1 cellular context compared by ENCODE assay signal in the genomic region with DNA sequence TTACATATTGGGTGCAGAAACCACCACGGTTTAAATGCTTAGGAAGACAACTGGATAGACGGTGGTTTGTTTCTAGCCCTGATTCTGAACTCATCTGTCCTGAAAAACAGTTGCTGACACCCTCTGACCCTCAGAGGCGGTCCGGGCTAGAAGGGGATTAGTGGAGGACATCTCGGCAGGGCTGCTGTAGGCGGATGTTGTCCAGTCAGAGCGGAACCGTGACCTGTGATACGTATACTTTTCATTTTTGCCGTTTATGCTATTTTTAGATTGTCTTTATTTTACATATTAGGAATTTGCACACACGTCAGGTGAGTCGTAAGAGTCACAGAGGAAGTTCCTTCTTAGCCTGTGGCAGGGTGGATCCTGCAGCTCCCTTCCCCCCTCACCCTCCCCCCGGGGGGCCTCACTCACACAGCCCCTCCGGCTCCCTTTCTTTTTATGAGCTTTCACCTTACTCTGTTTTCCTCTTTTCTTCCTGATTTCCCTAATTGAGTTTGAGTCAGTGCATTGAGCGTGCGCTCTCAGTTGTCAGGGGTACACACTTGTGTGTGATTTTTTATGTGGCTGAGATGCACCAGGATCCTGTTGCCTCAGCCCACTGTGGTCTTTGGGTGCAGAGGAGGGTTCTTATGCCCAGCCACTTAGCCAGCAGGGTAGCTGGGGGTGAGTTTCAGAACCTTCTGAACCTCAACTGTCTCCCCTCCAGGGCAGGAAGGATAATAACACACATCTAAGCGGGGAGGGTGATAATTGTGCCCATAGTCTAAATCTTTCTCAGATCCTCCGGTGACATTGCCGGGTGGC.
TF ChIP-seq lines count a peak whose summit lies in the region.

No MANE protein-coding gene starts in this region.

TF ChIP-seq in GM12878, 131 proteins besides CTCF, POLR2A, EP300 and RAD21 (continued from another document):
- TF ChIP-seq, protein P1, sequence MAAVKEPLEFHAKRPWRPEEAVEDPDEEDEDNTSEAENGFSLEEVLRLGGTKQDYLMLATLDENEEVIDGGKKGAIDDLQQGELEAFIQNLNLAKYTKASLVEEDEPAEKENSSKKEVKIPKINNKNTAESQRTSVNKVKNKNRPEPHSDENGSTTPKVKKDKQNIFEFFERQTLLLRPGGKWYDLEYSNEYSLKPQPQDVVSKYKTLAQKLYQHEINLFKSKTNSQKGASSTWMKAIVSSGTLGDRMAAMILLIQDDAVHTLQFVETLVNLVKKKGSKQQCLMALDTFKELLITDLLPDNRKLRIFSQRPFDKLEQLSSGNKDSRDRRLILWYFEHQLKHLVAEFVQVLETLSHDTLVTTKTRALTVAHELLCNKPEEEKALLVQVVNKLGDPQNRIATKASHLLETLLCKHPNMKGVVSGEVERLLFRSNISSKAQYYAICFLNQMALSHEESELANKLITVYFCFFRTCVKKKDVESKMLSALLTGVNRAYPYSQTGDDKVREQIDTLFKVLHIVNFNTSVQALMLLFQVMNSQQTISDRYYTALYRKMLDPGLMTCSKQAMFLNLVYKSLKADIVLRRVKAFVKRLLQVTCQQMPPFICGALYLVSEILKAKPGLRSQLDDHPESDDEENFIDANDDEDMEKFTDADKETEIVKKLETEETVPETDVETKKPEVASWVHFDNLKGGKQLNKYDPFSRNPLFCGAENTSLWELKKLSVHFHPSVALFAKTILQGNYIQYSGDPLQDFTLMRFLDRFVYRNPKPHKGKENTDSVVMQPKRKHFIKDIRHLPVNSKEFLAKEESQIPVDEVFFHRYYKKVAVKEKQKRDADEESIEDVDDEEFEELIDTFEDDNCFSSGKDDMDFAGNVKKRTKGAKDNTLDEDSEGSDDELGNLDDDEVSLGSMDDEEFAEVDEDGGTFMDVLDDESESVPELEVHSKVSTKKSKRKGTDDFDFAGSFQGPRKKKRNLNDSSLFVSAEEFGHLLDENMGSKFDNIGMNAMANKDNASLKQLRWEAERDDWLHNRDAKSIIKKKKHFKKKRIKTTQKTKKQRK (IDR thresholded peaks at IDR 0.05; ENCODE audit: low read depth, low read length), result no peak
- TF ChIP-seq MYB (IDR thresholded peaks at IDR 0.05; ENCODE audit: borderline replicate concordance, low read depth, low read length) (no peak), TAF1 (IDR thresholded peaks at IDR 0.05; ENCODE audit: borderline replicate concordance, low read depth, low read length) (no peak), ZBED1 (IDR thresholded peaks at IDR 0.05; ENCODE audit: borderline replicate concordance) (no peak), TCF12 (IDR thresholded peaks at IDR 0.05; ENCODE audit: low read depth, low read length) (0 out of 2 replicates have a peak, but pooled peaks have one; percentile 41), YY1 (IDR thresholded peaks at IDR 0.05; ENCODE audit: low read depth, low read length) (peak; percentile 42; the same call in 1 of the 2 replicates), MEF2B (IDR thresholded peaks at IDR 0.05; ENCODE audit: partially characterized antibody, poor library complexity, severe bottlenecking) (peak; percentile 36), HCFC1 (IDR thresholded peaks at IDR 0.05; ENCODE audit: low read length) (no peak), ZNF24 (IDR thresholded peaks at IDR 0.05) (0 out of 2 replicates have a peak, but pooled peaks have one; percentile 39), NR2C1 (IDR thresholded peaks at IDR 0.05) (no peak), SPI1 (IDR thresholded peaks at IDR 0.05; ENCODE audit: borderline replicate concordance, insufficient read depth, low read depth, low read length) (peak; percentile 36; the same call in 1 of the 2 replicates), CREM (IDR thresholded peaks at IDR 0.05; ENCODE audit: low read depth) (peak; percentile 49; the same call in 1 of the 2 replicates), CEBPB (IDR thresholded peaks at IDR 0.05; ENCODE audit: borderline replicate concordance in 1 of 2, low read depth in 2 of 2, low read length in 2 of 2) (0 out of 4 replicates have a peak, but pooled peaks of 1 of the 2 experiments have one; percentile 17), MTA3 (IDR thresholded peaks at IDR 0.05; ENCODE audit: borderline replicate concordance, low read length) (0 out of 2 replicates have a peak, but pooled peaks have one; percentile 55), CHD4 (IDR thresholded peaks at IDR 0.05) (no peak), ZZZ3 (IDR thresholded peaks at IDR 0.05; ENCODE audit: control insufficient read depth, insufficient read length, low read depth) (no peak), HDGF (IDR thresholded peaks at IDR 0.05) (0 out of 2 replicates have a peak, but pooled peaks have one; percentile 27), NFYA (IDR thresholded peaks at IDR 0.05; ENCODE audit: borderline replicate concordance, low read depth, low read length) (no peak), NFIC (IDR thresholded peaks at IDR 0.05; ENCODE audit: low read depth, low read length) (peak; percentile 63), MEF2A (IDR thresholded peaks at IDR 0.05; ENCODE audit: insufficient read depth, low read depth, low read length) (peak; percentile 92), HDAC2 (IDR thresholded peaks at IDR 0.05) (no peak), SMC3 (IDR thresholded peaks at IDR 0.05; ENCODE audit: borderline replicate concordance, low read length) (0 out of 2 replicates have a peak, but pooled peaks have one; percentile 1), SUPT20H (IDR thresholded peaks at IDR 0.05; ENCODE audit: borderline replicate concordance, control insufficient read depth, low read depth, low read length) (no peak), RUNX3 (IDR thresholded peaks at IDR 0.05; ENCODE audit: low read length) (peak; percentile 25; the same call in 1 of the 2 replicates), NR2F1 (conservative IDR thresholded peaks at IDR 0.05) (peak; percentile 42; the same call in 1 of the 2 replicates), IKZF2 (IDR thresholded peaks at IDR 0.05) (0 out of 4 replicates have a peak, but pooled peaks of 1 of the 2 experiments have one; percentile 21), PML (IDR thresholded peaks at IDR 0.05; ENCODE audit: low read length) (no peak), BHLHE40 (IDR thresholded peaks at IDR 0.05; ENCODE audit: borderline replicate concordance in 1 of 2, low read depth in 2 of 2, low read length in 1 of 2) (peak; percentile 57; a peak in 3 of 4 replicates), EED (IDR thresholded peaks at IDR 0.05; ENCODE audit: low read depth) (peak; percentile 54; the same call in 1 of the 2 replicates), ATF7 (IDR thresholded peaks at IDR 0.05; ENCODE audit: low read depth) (no peak), RFX5 (IDR thresholded peaks at IDR 0.05; ENCODE audit: low read depth, low read length) (no peak), PAX5 (IDR thresholded peaks at IDR 0.05; ENCODE audit: borderline replicate concordance, low read depth, low read length) (peak; percentile 95)
- TF ChIP-seq, protein P2, sequence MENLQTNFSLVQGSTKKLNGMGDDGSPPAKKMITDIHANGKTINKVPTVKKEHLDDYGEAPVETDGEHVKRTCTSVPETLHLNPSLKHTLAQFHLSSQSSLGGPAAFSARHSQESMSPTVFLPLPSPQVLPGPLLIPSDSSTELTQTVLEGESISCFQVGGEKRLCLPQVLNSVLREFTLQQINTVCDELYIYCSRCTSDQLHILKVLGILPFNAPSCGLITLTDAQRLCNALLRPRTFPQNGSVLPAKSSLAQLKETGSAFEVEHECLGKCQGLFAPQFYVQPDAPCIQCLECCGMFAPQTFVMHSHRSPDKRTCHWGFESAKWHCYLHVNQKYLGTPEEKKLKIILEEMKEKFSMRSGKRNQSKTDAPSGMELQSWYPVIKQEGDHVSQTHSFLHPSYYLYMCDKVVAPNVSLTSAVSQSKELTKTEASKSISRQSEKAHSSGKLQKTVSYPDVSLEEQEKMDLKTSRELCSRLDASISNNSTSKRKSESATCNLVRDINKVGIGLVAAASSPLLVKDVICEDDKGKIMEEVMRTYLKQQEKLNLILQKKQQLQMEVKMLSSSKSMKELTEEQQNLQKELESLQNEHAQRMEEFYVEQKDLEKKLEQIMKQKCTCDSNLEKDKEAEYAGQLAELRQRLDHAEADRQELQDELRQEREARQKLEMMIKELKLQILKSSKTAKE (IDR thresholded peaks at IDR 0.05; ENCODE audit: low read depth, poor library complexity, severe bottlenecking), result no peak
- TF ChIP-seq, protein P3, sequence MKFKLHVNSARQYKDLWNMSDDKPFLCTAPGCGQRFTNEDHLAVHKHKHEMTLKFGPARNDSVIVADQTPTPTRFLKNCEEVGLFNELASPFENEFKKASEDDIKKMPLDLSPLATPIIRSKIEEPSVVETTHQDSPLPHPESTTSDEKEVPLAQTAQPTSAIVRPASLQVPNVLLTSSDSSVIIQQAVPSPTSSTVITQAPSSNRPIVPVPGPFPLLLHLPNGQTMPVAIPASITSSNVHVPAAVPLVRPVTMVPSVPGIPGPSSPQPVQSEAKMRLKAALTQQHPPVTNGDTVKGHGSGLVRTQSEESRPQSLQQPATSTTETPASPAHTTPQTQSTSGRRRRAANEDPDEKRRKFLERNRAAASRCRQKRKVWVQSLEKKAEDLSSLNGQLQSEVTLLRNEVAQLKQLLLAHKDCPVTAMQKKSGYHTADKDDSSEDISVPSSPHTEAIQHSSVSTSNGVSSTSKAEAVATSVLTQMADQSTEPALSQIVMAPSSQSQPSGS (IDR thresholded peaks at IDR 0.05; ENCODE audit: low read length), result peak; percentile 67
- TF ChIP-seq, protein P4, sequence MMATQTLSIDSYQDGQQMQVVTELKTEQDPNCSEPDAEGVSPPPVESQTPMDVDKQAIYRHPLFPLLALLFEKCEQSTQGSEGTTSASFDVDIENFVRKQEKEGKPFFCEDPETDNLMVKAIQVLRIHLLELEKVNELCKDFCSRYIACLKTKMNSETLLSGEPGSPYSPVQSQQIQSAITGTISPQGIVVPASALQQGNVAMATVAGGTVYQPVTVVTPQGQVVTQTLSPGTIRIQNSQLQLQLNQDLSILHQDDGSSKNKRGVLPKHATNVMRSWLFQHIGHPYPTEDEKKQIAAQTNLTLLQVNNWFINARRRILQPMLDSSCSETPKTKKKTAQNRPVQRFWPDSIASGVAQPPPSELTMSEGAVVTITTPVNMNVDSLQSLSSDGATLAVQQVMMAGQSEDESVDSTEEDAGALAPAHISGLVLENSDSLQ (IDR thresholded peaks at IDR 0.05), result no peak
- TF ChIP-seq, protein P5, sequence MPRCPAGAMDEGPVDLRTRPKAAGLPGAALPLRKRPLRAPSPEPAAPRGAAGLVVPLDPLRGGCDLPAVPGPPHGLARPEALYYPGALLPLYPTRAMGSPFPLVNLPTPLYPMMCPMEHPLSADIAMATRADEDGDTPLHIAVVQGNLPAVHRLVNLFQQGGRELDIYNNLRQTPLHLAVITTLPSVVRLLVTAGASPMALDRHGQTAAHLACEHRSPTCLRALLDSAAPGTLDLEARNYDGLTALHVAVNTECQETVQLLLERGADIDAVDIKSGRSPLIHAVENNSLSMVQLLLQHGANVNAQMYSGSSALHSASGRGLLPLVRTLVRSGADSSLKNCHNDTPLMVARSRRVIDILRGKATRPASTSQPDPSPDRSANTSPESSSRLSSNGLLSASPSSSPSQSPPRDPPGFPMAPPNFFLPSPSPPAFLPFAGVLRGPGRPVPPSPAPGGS (IDR thresholded peaks at IDR 0.05; ENCODE audit: borderline replicate concordance, insufficient read depth, low read depth, low read length, poor library complexity, severe bottlenecking), result no peak
- TF ChIP-seq, protein P6, sequence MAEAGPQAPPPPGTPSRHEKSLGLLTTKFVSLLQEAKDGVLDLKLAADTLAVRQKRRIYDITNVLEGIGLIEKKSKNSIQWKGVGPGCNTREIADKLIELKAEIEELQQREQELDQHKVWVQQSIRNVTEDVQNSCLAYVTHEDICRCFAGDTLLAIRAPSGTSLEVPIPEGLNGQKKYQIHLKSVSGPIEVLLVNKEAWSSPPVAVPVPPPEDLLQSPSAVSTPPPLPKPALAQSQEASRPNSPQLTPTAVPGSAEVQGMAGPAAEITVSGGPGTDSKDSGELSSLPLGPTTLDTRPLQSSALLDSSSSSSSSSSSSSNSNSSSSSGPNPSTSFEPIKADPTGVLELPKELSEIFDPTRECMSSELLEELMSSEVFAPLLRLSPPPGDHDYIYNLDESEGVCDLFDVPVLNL (IDR thresholded peaks at IDR 0.05; ENCODE audit: low read depth, low read length), result no peak
- TF ChIP-seq, protein P7, sequence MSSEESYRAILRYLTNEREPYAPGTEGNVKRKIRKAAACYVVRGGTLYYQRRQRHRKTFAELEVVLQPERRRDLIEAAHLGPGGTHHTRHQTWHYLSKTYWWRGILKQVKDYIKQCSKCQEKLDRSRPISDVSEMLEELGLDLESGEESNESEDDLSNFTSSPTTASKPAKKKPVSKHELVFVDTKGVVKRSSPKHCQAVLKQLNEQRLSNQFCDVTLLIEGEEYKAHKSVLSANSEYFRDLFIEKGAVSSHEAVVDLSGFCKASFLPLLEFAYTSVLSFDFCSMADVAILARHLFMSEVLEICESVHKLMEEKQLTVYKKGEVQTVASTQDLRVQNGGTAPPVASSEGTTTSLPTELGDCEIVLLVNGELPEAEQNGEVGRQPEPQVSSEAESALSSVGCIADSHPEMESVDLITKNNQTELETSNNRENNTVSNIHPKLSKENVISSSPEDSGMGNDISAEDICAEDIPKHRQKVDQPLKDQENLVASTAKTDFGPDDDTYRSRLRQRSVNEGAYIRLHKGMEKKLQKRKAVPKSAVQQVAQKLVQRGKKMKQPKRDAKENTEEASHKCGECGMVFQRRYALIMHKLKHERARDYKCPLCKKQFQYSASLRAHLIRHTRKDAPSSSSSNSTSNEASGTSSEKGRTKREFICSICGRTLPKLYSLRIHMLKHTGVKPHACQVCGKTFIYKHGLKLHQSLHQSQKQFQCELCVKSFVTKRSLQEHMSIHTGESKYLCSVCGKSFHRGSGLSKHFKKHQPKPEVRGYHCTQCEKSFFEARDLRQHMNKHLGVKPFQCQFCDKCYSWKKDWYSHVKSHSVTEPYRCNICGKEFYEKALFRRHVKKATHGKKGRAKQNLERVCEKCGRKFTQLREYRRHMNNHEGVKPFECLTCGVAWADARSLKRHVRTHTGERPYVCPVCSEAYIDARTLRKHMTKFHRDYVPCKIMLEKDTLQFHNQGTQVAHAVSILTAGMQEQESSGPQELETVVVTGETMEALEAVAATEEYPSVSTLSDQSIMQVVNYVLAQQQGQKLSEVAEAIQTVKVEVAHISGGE (CRISPR knock-in tag; IDR thresholded peaks at IDR 0.05), result no peak
- TF ChIP-seq, protein P8, sequence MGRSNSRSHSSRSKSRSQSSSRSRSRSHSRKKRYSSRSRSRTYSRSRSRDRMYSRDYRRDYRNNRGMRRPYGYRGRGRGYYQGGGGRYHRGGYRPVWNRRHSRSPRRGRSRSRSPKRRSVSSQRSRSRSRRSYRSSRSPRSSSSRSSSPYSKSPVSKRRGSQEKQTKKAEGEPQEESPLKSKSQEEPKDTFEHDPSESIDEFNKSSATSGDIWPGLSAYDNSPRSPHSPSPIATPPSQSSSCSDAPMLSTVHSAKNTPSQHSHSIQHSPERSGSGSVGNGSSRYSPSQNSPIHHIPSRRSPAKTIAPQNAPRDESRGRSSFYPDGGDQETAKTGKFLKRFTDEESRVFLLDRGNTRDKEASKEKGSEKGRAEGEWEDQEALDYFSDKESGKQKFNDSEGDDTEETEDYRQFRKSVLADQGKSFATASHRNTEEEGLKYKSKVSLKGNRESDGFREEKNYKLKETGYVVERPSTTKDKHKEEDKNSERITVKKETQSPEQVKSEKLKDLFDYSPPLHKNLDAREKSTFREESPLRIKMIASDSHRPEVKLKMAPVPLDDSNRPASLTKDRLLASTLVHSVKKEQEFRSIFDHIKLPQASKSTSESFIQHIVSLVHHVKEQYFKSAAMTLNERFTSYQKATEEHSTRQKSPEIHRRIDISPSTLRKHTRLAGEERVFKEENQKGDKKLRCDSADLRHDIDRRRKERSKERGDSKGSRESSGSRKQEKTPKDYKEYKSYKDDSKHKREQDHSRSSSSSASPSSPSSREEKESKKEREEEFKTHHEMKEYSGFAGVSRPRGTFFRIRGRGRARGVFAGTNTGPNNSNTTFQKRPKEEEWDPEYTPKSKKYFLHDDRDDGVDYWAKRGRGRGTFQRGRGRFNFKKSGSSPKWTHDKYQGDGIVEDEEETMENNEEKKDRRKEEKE (IDR thresholded peaks at IDR 0.05), result no peak
TF ChIP-seq in GM12878: peak in this region for 24.
